Comparison of ENCODE assay signal across 9 cellular contexts in genomic region chr22:22709719-22710445, GRCh38.
DNase-seq lines count a peak whose midpoint lies in the region; ATAC-seq and TF ChIP-seq lines count a peak whose summit lies in the region.
"Had no signal": no experiment of that assay in that cellular context is flagged by ENCODE, and none has a peak within 500 bp of the region (broad histone marks: within the 10 kb centered on the region; RNA-seq: fewer than 3 reads in every experiment).

No MANE protein-coding gene starts in this region.

- H3K4me3 Mint-ChIP-seq in activated CD4-positive, alpha-beta T cell treated with anti-CD3 and anti-CD28 coated beads for 36 hours: no peak overlapping the region
- no peak overlapping the region for H3K4me3 Mint-ChIP-seq in osteocyte (ENCODE audit: unreplicated experiment)

- H3K4me3 ChIP-seq in NB4 (ENCODE audit: low read depth, low read length): no peak overlapping the region

- H3K27me3 Mint-ChIP-seq in activated CD4-positive, alpha-beta T cell treated with anti-CD3 and anti-CD28 coated beads for 36 hours: no peaks in the 10 kb centered on the region
- H3K27me3 Mint-ChIP-seq in osteocyte (ENCODE audit: unreplicated experiment): peaks cover 13% of the 10 kb centered on the region

- DNase-seq in activated CD4-positive, alpha-beta T cell treated with anti-CD3 and anti-CD28 coated beads for 36 hours: peak; percentile 51
- DNase-seq in activated CD4-positive, alpha-beta T cell treated with anti-CD3 and anti-CD28 coated beads for 1 hour: no peak
- DNase-seq in NB4 (ENCODE audit: low read depth) (peak; percentile 26), dermis blood vessel endothelial cell (peak; percentile 15), osteocyte (ENCODE audit: extremely low spot score, unreplicated experiment) (peak; percentile 74), NCI-H345 treated with DMSO at 0.1 percent for 48 hours (lab: John Stamatoyannopoulos, UW; ENCODE audit: unreplicated experiment) (no peak), NCI-H510A treated with DMSO at 0.1 percent for 48 hours (lab: John Stamatoyannopoulos, UW) (no peak)
- DNase-seq: HCEC 1CT had no signal

- POLR2A ChIA-PET in activated CD4-positive, alpha-beta T cell treated with anti-CD3 and anti-CD28 coated beads for 36 hours (lab: Charles Lee): no interaction called here

- ATAC-seq in activated CD4-positive, alpha-beta T cell treated with anti-CD3 and anti-CD28 coated beads for 36 hours: no peak
- no peak for ATAC-seq in GM18870 (IDR thresholded peaks at IDR 0.05; ENCODE audit: unreplicated experiment)

- TF ChIP-seq CTCF in NB4 (IDR thresholded peaks at IDR 0.05; ENCODE audit: low read depth, low read length): peak; percentile 32
- TF ChIP-seq CTCF in osteocyte (IDR thresholded peaks at IDR 0.05): no peak

- H3K36me3 Mint-ChIP-seq in activated CD4-positive, alpha-beta T cell treated with anti-CD3 and anti-CD28 coated beads for 36 hours (ENCODE audit: low read depth): no peaks in the 10 kb centered on the region
- H3K36me3 Mint-ChIP-seq in osteocyte (ENCODE audit: unreplicated experiment): no peaks in the 10 kb centered on the region

- H3K27ac Mint-ChIP-seq in activated CD4-positive, alpha-beta T cell treated with anti-CD3 and anti-CD28 coated beads for 36 hours: no peak overlapping the region
- no peak overlapping the region for H3K27ac Mint-ChIP-seq in osteocyte (ENCODE audit: unreplicated experiment)

- no peaks in the 10 kb centered on the region for H3K4me1 Mint-ChIP-seq in activated CD4-positive, alpha-beta T cell treated with anti-CD3 and anti-CD28 coated beads for 36 hours
- H3K4me1 Mint-ChIP-seq in osteocyte (ENCODE audit: unreplicated experiment): no peaks in the 10 kb centered on the region

- intact Hi-C loops in activated CD4-positive, alpha-beta T cell treated with anti-CD3 and anti-CD28 coated beads for 36 hours (cut with DNase I, micrococcal nuclease): loop anchor here (1.0 kb wide), 2 partner anchors 38 to 246 kb away; no protein-coding TSS in a partner anchor

- H3K9me3 Mint-ChIP-seq in activated CD4-positive, alpha-beta T cell treated with anti-CD3 and anti-CD28 coated beads for 36 hours (ENCODE audit: low read depth): no peaks in the 10 kb centered on the region
- H3K9me3 Mint-ChIP-seq in osteocyte (ENCODE audit: unreplicated experiment): no peaks in the 10 kb centered on the region

- TF ChIP-seq POLR2A in NB4 (IDR thresholded peaks at IDR 0.05; ENCODE audit: extremely low read depth, insufficient read length): no peak

- CTCF ChIA-PET in activated CD4-positive, alpha-beta T cell treated with anti-CD3 and anti-CD28 coated beads for 36 hours (lab: Charles Lee): interaction anchor here (0.6 to 2.0 kb wide), 30 partner anchors 9 to 738 kb away, joined by 3 to 8 read pairs (median 4); no protein-coding TSS in a partner anchor

Comparison
In these comparisons a context has a peak if more than half of its experiments do, and no peak if none do; other contexts are left out.
1. DNase-seq: peak in activated CD4-positive, alpha-beta T cell treated with anti-CD3 and anti-CD28 coated beads for 36 hours (single experiment), NB4 (single experiment), dermis blood vessel endothelial cell (single experiment) and osteocyte (single experiment); none in activated CD4-positive, alpha-beta T cell treated with anti-CD3 and anti-CD28 coated beads for 1 hour (single experiment), NCI-H345 treated with DMSO at 0.1 percent for 48 hours (single experiment) and NCI-H510A treated with DMSO at 0.1 percent for 48 hours (single experiment).